1 cellular context compared by ENCODE assay signal in the genomic region with DNA sequence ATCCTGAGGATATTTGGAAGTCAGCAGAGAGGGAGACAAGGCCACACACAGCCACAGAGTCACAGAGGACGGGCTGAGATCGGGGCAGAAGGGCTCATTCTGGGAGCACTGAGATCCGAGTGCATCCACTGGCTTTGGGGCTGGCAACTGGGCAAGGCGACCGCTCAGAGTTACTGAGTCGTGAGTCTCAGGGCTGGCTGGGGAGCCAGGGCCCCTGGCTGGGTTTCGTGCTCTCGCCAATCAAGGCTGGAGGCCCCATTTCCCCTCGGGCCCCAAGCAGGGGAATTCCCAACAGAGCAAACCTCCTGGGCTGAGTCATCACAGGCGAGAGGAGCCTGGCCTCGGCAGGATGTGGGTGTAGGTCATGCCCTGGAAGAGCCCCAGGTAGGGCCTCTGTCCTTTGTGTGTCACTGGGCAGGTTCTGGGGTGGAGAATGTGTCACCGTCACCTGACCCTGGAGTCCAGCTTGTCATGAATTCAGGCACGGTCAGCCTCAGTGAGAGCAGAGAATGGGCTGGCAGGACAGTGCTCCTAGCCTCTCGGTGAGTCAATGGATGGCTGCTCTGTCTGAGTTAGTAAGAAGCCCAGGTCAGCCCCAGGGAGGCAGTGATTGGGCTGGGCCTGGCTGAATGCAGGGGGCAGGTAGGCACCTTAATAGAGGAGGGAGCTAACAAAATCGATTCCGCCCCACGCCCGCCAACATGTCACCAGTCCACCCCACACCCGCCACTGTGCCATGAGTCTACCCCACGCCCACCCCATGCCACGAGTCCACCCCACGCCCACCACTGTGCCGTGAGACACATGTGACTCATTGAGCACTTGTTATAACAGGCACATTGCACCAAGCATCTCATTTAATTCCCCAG.
TF ChIP-seq lines count a peak whose summit lies in the region.

No MANE protein-coding gene starts in this region.

TF ChIP-seq in GM12878, 131 proteins besides CTCF, POLR2A, EP300 and RAD21 (continued from another document and continues in another):
- TF ChIP-seq, protein P1, sequence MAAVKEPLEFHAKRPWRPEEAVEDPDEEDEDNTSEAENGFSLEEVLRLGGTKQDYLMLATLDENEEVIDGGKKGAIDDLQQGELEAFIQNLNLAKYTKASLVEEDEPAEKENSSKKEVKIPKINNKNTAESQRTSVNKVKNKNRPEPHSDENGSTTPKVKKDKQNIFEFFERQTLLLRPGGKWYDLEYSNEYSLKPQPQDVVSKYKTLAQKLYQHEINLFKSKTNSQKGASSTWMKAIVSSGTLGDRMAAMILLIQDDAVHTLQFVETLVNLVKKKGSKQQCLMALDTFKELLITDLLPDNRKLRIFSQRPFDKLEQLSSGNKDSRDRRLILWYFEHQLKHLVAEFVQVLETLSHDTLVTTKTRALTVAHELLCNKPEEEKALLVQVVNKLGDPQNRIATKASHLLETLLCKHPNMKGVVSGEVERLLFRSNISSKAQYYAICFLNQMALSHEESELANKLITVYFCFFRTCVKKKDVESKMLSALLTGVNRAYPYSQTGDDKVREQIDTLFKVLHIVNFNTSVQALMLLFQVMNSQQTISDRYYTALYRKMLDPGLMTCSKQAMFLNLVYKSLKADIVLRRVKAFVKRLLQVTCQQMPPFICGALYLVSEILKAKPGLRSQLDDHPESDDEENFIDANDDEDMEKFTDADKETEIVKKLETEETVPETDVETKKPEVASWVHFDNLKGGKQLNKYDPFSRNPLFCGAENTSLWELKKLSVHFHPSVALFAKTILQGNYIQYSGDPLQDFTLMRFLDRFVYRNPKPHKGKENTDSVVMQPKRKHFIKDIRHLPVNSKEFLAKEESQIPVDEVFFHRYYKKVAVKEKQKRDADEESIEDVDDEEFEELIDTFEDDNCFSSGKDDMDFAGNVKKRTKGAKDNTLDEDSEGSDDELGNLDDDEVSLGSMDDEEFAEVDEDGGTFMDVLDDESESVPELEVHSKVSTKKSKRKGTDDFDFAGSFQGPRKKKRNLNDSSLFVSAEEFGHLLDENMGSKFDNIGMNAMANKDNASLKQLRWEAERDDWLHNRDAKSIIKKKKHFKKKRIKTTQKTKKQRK (IDR thresholded peaks at IDR 0.05; ENCODE audit: low read depth, low read length): no peak
- TF ChIP-seq CBX5 (IDR thresholded peaks at IDR 0.05; ENCODE audit: low read depth) (no peak), PKNOX1 (IDR thresholded peaks at IDR 0.05) (peak; percentile 56), HDAC2 (IDR thresholded peaks at IDR 0.05) (no peak), ZZZ3 (IDR thresholded peaks at IDR 0.05; ENCODE audit: control insufficient read depth, insufficient read length, low read depth) (no peak), NR2C1 (IDR thresholded peaks at IDR 0.05) (peak; percentile 83), CEBPB (IDR thresholded peaks at IDR 0.05; ENCODE audit: borderline replicate concordance in 1 of 2, low read depth in 2 of 2, low read length in 2 of 2) (no peak; a peak in 1 of 4 replicates), BRCA1 (IDR thresholded peaks at IDR 0.05; ENCODE audit: low read depth, low read length) (no peak), ETV6 (conservative IDR thresholded peaks at IDR 0.05 in 1 of 2, IDR thresholded peaks at IDR 0.05 in 1 of 2; ENCODE audit: borderline replicate concordance in 1 of 2, low read depth in 1 of 2) (peak in 1 of 2 experiments; percentile 98; a peak in 2 of 4 replicates), PBX3 (IDR thresholded peaks at IDR 0.05; ENCODE audit: insufficient replicate concordance, low read depth, low read length) (no peak), MYC (IDR thresholded peaks at IDR 0.05; ENCODE audit: insufficient read depth, insufficient read length, insufficient replicate concordance, low read length, severe bottlenecking) (no peak), NR2C2 (IDR thresholded peaks at IDR 0.05; ENCODE audit: borderline replicate concordance, control insufficient read depth, insufficient read length, low read depth) (no peak), POLR2AphosphoS2 (IDR thresholded peaks at IDR 0.05; ENCODE audit: low read depth, low read length) (peak; percentile 81), HCFC1 (IDR thresholded peaks at IDR 0.05; ENCODE audit: low read length) (no peak), USF2 (IDR thresholded peaks at IDR 0.05; ENCODE audit: borderline replicate concordance, low read depth, low read length) (peak; percentile 65), MYB (IDR thresholded peaks at IDR 0.05; ENCODE audit: borderline replicate concordance, low read depth, low read length) (peak; percentile 80; the same call in 1 of the 2 replicates), MXI1 (IDR thresholded peaks at IDR 0.05; ENCODE audit: low read depth, low read length) (peak; percentile 70; the same call in 1 of the 2 replicates), CREB1 (IDR thresholded peaks at IDR 0.05; ENCODE audit: low read depth) (no peak), BACH1 (IDR thresholded peaks at IDR 0.05; ENCODE audit: borderline replicate concordance) (peak; percentile 93; the same call in 1 of the 2 replicates), YBX1 (IDR thresholded peaks at IDR 0.05) (no peak), ZNF207 (IDR thresholded peaks at IDR 0.05; ENCODE audit: borderline replicate concordance) (no peak), PML (IDR thresholded peaks at IDR 0.05; ENCODE audit: low read length) (no peak), IKZF1 (conservative IDR thresholded peaks at IDR 0.05) (peak; percentile 99), MTA3 (IDR thresholded peaks at IDR 0.05; ENCODE audit: borderline replicate concordance, low read length) (no peak)
- TF ChIP-seq, protein P2, sequence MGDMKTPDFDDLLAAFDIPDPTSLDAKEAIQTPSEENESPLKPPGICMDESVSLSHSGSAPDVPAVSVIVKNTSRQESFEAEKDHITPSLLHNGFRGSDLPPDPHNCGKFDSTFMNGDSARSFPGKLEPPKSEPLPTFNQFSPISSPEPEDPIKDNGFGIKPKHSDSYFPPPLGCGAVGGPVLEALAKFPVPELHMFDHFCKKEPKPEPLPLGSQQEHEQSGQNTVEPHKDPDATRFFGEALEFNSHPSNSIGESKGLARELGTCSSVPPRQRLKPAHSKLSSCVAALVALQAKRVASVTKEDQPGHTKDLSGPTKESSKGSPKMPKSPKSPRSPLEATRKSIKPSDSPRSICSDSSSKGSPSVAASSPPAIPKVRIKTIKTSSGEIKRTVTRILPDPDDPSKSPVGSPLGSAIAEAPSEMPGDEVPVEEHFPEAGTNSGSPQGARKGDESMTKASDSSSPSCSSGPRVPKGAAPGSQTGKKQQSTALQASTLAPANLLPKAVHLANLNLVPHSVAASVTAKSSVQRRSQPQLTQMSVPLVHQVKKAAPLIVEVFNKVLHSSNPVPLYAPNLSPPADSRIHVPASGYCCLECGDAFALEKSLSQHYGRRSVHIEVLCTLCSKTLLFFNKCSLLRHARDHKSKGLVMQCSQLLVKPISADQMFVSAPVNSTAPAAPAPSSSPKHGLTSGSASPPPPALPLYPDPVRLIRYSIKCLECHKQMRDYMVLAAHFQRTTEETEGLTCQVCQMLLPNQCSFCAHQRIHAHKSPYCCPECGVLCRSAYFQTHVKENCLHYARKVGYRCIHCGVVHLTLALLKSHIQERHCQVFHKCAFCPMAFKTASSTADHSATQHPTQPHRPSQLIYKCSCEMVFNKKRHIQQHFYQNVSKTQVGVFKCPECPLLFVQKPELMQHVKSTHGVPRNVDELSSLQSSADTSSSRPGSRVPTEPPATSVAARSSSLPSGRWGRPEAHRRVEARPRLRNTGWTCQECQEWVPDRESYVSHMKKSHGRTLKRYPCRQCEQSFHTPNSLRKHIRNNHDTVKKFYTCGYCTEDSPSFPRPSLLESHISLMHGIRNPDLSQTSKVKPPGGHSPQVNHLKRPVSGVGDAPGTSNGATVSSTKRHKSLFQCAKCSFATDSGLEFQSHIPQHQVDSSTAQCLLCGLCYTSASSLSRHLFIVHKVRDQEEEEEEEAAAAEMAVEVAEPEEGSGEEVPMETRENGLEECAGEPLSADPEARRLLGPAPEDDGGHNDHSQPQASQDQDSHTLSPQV (IDR thresholded peaks at IDR 0.05): peak; percentile 82; the same call in 1 of the 2 replicates
- TF ChIP-seq, protein P3, sequence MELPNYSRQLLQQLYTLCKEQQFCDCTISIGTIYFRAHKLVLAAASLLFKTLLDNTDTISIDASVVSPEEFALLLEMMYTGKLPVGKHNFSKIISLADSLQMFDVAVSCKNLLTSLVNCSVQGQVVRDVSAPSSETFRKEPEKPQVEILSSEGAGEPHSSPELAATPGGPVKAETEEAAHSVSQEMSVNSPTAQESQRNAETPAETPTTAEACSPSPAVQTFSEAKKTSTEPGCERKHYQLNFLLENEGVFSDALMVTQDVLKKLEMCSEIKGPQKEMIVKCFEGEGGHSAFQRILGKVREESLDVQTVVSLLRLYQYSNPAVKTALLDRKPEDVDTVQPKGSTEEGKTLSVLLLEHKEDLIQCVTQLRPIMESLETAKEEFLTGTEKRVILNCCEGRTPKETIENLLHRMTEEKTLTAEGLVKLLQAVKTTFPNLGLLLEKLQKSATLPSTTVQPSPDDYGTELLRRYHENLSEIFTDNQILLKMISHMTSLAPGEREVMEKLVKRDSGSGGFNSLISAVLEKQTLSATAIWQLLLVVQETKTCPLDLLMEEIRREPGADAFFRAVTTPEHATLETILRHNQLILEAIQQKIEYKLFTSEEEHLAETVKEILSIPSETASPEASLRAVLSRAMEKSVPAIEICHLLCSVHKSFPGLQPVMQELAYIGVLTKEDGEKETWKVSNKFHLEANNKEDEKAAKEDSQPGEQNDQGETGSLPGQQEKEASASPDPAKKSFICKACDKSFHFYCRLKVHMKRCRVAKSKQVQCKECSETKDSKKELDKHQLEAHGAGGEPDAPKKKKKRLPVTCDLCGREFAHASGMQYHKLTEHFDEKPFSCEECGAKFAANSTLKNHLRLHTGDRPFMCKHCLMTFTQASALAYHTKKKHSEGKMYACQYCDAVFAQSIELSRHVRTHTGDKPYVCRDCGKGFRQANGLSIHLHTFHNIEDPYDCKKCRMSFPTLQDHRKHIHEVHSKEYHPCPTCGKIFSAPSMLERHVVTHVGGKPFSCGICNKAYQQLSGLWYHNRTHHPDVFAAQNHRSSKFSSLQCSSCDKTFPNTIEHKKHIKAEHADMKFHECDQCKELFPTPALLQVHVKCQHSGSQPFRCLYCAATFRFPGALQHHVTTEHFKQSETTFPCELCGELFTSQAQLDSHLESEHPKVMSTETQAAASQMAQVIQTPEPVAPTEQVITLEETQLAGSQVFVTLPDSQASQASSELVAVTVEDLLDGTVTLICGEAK (IDR thresholded peaks at IDR 0.05; ENCODE audit: borderline replicate concordance): no peak; the same call in 1 of the 2 replicates
- TF ChIP-seq, protein P4, sequence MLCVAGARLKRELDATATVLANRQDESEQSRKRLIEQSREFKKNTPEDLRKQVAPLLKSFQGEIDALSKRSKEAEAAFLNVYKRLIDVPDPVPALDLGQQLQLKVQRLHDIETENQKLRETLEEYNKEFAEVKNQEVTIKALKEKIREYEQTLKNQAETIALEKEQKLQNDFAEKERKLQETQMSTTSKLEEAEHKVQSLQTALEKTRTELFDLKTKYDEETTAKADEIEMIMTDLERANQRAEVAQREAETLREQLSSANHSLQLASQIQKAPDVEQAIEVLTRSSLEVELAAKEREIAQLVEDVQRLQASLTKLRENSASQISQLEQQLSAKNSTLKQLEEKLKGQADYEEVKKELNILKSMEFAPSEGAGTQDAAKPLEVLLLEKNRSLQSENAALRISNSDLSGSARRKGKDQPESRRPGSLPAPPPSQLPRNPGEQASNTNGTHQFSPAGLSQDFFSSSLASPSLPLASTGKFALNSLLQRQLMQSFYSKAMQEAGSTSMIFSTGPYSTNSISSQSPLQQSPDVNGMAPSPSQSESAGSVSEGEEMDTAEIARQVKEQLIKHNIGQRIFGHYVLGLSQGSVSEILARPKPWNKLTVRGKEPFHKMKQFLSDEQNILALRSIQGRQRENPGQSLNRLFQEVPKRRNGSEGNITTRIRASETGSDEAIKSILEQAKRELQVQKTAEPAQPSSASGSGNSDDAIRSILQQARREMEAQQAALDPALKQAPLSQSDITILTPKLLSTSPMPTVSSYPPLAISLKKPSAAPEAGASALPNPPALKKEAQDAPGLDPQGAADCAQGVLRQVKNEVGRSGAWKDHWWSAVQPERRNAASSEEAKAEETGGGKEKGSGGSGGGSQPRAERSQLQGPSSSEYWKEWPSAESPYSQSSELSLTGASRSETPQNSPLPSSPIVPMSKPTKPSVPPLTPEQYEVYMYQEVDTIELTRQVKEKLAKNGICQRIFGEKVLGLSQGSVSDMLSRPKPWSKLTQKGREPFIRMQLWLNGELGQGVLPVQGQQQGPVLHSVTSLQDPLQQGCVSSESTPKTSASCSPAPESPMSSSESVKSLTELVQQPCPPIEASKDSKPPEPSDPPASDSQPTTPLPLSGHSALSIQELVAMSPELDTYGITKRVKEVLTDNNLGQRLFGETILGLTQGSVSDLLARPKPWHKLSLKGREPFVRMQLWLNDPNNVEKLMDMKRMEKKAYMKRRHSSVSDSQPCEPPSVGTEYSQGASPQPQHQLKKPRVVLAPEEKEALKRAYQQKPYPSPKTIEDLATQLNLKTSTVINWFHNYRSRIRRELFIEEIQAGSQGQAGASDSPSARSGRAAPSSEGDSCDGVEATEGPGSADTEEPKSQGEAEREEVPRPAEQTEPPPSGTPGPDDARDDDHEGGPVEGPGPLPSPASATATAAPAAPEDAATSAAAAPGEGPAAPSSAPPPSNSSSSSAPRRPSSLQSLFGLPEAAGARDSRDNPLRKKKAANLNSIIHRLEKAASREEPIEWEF (IDR thresholded peaks at IDR 0.05; ENCODE audit: insufficient replicate concordance, low read depth, low read length): no peak
